Comparison of ENCODE assay signal across 17 cellular contexts in the genomic region with DNA sequence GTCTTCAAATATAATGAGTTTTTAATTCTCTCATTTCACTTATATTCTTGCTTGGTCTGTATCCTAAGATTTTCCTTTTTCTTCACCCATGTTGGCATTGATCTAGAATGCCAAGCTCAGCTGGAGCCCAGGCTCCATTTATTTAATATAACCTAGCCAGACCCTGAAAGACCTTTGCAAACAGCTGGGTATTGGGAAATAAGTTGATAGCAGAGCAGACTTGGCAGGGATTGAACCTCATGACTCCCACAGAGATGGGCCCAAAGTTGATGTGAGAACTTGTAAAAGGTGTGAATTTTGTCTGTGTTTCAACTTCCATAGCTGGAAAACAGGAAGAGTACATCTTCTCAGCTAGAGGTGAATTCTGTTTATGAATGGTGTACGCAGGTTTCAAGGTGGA. TPM values are rescaled to one million over a fixed set of nuclear protein-coding genes. Genes with fewer than 3 reads are reported as not detected.
"Had no signal": no experiment of that assay in that cellular context is flagged by ENCODE, and none has a peak within 500 bp of the region (broad histone marks: within the 10 kb centered on the region; RNA-seq: fewer than 3 reads in every experiment).

No MANE protein-coding gene starts in this region.

- H3K36me3 Mint-ChIP-seq: natural killer cell; stimulated activated naive B cell treated with anti-CD40 and anti-IgM and Interleukin-4, amounts not matched to agents 10 μg/mL and 1 μg/mL and 100 μg/mL, for 72 hours; T-cell had no signal

- H3K9me3 ChIP-seq: prostate gland, uterus had no signal

- H3K9me3 Mint-ChIP-seq: activated CD4-positive, alpha-beta memory T cell treated with anti-CD3 and anti-CD28 coated beads, Interleukin-2, amount 10 ng/mL, durations not matched to agents 7 days and 5 days; activated CD4-positive, alpha-beta T cell treated with anti-CD3 and anti-CD28 coated beads, Interleukin-2, amount 10 ng/mL, durations not matched to agents 24 days and 14 days; activated naive CD4-positive, alpha-beta T cell treated with anti-CD3 and anti-CD28 coated beads for 36 hours; dendritic cell treated with granulocyte-macrophage colony-stimulating factor and Interleukin-4, amounts not matched to agents 40 ng/mL and 50 ng/mL, for 4 days; natural killer cell; stimulated activated naive B cell treated with anti-CD40 and anti-IgM and Interleukin-4, amounts not matched to agents 10 μg/mL and 1 μg/mL and 100 μg/mL, for 72 hours; T-cell; T-helper 2 cell treated with Interferon-gamma antibody and Interleukin-4, amounts not matched to agents 5 μg/mL and 100 μg/mL, for 36 hours had no signal

- H3K36me3 ChIP-seq: prostate gland, uterus had no signal

- H3K27me3 ChIP-seq: uterus had no signal

- H3K27me3 Mint-ChIP-seq: activated CD4-positive, alpha-beta memory T cell treated with anti-CD3 and anti-CD28 coated beads, Interleukin-2, amount 10 ng/mL, durations not matched to agents 7 days and 5 days; activated CD4-positive, alpha-beta T cell treated with anti-CD3 and anti-CD28 coated beads, Interleukin-2, amount 10 ng/mL, durations not matched to agents 24 days and 14 days; dendritic cell treated with granulocyte-macrophage colony-stimulating factor and Interleukin-4, amounts not matched to agents 40 ng/mL and 50 ng/mL, for 4 days had no signal

- H3K4me1 Mint-ChIP-seq: natural killer cell; stimulated activated naive B cell treated with anti-CD40 and anti-IgM and Interleukin-4, amounts not matched to agents 10 μg/mL and 1 μg/mL and 100 μg/mL, for 72 hours had no signal

- H3K27ac Mint-ChIP-seq: activated CD4-positive, alpha-beta memory T cell treated with anti-CD3 and anti-CD28 coated beads, Interleukin-2, amount 10 ng/mL, durations not matched to agents 7 days and 5 days; activated CD4-positive, alpha-beta T cell treated with anti-CD3 and anti-CD28 coated beads, Interleukin-2, amount 10 ng/mL, durations not matched to agents 24 days and 14 days; activated naive CD4-positive, alpha-beta T cell treated with anti-CD3 and anti-CD28 coated beads for 36 hours; brain; dendritic cell treated with granulocyte-macrophage colony-stimulating factor and Interleukin-4, amounts not matched to agents 40 ng/mL and 50 ng/mL, for 4 days; natural killer cell; stimulated activated naive B cell treated with anti-CD40 and anti-IgM and Interleukin-4, amounts not matched to agents 10 μg/mL and 1 μg/mL and 100 μg/mL, for 72 hours; T-helper 2 cell treated with Interferon-gamma antibody and Interleukin-4, amounts not matched to agents 5 μg/mL and 100 μg/mL, for 36 hours had no signal

- H3K27ac ChIP-seq: prostate gland, skin epidermis, uterus, VCaP had no signal

- DNase-seq: kidney, natural killer cell, uterus had no signal

- H3K4me1 ChIP-seq: prostate gland, uterus had no signal

- H3K4me3 Mint-ChIP-seq: activated CD4-positive, alpha-beta memory T cell treated with anti-CD3 and anti-CD28 coated beads, Interleukin-2, amount 10 ng/mL, durations not matched to agents 7 days and 5 days; activated CD4-positive, alpha-beta T cell treated with anti-CD3 and anti-CD28 coated beads, Interleukin-2, amount 10 ng/mL, durations not matched to agents 24 days and 14 days; activated naive CD4-positive, alpha-beta T cell treated with anti-CD3 and anti-CD28 coated beads for 36 hours; brain; dendritic cell treated with granulocyte-macrophage colony-stimulating factor and Interleukin-4, amounts not matched to agents 40 ng/mL and 50 ng/mL, for 4 days; natural killer cell; stimulated activated naive B cell treated with anti-CD40 and anti-IgM and Interleukin-4, amounts not matched to agents 10 μg/mL and 1 μg/mL and 100 μg/mL, for 72 hours; T-helper 2 cell treated with Interferon-gamma antibody and Interleukin-4, amounts not matched to agents 5 μg/mL and 100 μg/mL, for 36 hours had no signal

- H3K4me3 ChIP-seq: prostate gland, skin epidermis, uterus had no signal

RNA-seq across cellular contexts. Expression of a gene that starts 59.5 kb away (rescaled TPM):
- total RNA-seq: epithelial cell of proximal tubule, fibroblast of villous mesenchyme, glomerular endothelial cell had no signal
